ENCODE assay signal across 10 cellular contexts in the genomic region with DNA sequence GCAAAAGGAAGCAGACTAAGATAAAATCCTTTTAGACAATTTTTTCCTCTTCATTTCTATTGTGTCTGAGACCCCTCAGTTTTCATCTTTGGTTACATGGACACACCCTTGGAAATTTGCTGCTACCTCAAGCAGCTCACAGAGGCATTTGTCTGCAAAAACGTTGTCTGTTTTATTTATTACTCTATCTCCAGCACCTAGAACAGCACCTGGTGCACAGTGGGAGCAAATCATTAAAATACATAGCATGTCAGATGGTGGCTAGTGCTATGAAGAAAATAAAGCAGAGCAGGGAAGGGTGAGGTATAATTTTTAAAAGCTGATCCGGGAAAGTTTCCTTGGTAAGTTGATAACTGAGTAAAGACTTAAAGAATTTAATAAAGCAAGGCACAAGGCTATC. TPM values are rescaled to one million over a fixed set of nuclear protein-coding genes. Genes with fewer than 3 reads are reported as not detected.
"Had no signal": no experiment of that assay in that cellular context is flagged by ENCODE, and none has a peak within 500 bp of the region (broad histone marks: within the 10 kb centered on the region; RNA-seq: fewer than 3 reads in every experiment).

No MANE protein-coding gene starts in this region.

- DNase-seq: GM23248, GOT3, H7, H9, HCEC 1CT, HFFc6 had no signal

- H3K4me2 ChIP-seq: GM23338 had no signal

- FAIRE-seq: H54 had no signal

- ATAC-seq: GM23338, HCT116 had no signal

- H3K9me3 ChIP-seq: HAP-1 had no signal

- H2AFZ ChIP-seq: GM23248, GM23338 had no signal

- H3K4me3 Mint-ChIP-seq: GM23338, H9, HFFc6 had no signal

- H3K9ac ChIP-seq: GM23248 had no signal

- H3K36me3 ChIP-seq: HAP-1 had no signal

- H3K4me3 ChIP-seq: GM23248, GM23338, HAP-1 had no signal

- H3K9me3 Mint-ChIP-seq: H9, HFFc6 had no signal

- H3K27ac ChIP-seq: GM23248 had no signal

- H3K27ac Mint-ChIP-seq: GM23338, H9, HFFc6 had no signal

RNA-seq across cellular contexts. Expression of a gene that starts 14.3 kb away (rescaled TPM):
- total RNA-seq: GM23248, HFFc6 had no signal
- polyA plus RNA-seq: GM23248 had no signal
